In genomic region chr9:130112244-130113151, GRCh38 we compare ENCODE assay signal across 1 cellular context.
TF ChIP-seq lines count a peak whose summit lies in the region.

No MANE protein-coding gene starts in this region.

TF ChIP-seq in GM23338, 12 proteins besides CTCF, POLR2A, EP300 and RAD21 (continued from another document):
- TF ChIP-seq ETS1 (IDR thresholded peaks at IDR 0.05) = no peak
- TF ChIP-seq EZH2 (IDR thresholded peaks at IDR 0.05; ENCODE audit: low read depth, unreplicated experiment) = no peak
- TF ChIP-seq ZNF114 (CRISPR knock-in tag; IDR thresholded peaks at IDR 0.05) = no peak
- TF ChIP-seq ZNF331 (CRISPR knock-in tag; IDR thresholded peaks at IDR 0.05; ENCODE audit: low read depth) = no peak
- TF ChIP-seq REST (IDR thresholded peaks at IDR 0.05; ENCODE audit: unreplicated experiment) = no peak
- TF ChIP-seq POLR2AphosphoS5 (IDR thresholded peaks at IDR 0.05; ENCODE audit: low read depth) = no peak
- no peak for TF ChIP-seq CREB1 (CRISPR knock-in tag; IDR thresholded peaks at IDR 0.05; ENCODE audit: low read depth)
TF ChIP-seq in GM23338: peak in this region for 0.
